8 cellular contexts compared by ENCODE assay signal in the genomic region with DNA sequence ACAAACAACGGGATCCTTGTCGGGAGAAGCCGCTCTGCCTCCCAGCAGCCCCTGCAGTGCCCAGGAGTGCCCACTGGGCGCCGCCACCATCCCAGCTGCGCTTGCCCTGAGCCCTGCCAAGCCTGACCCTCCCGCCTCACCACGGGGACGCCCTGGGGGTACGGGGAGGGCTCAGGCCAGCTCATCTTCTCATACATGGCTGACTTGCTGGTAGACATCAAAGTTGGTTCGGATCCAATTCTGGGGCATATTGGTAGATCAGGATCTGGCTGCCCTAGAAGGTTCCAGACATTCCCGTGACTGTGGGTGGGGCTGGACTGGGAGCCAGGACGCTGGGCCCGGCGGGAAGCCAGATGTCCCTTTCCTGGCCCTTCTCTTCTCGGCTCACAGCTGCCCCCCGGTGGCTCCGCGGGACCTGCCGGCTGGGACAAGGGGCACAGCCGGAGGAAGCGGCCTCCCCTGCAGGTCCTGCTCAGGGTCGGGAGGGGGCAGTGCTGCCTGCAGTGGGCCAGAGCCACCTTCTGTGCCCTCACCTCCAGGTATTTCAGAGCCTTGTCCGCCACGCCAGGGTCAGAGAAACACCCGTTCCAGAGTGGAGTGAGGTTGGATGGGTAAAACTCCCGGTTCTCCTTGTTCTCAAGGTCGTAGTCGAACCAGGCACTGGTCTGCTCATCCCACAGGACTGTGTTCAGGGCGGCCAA. TPM values are rescaled to one million over a fixed set of nuclear protein-coding genes. Genes with fewer than 3 reads are reported as not detected.
DNase-seq lines count a peak whose midpoint lies in the region; ATAC-seq and TF ChIP-seq lines count a peak whose summit lies in the region.

No MANE protein-coding gene starts in this region.

- H3K27me3 Mint-ChIP-seq in activated T-helper 1 cell treated with anti-CD3 and anti-CD28 coated beads, Interleukin-12 subunit alpha, Interleukin-12 subunit beta, Interleukin-2, Interleukin-4 antibody, amounts not matched to agents 30 ng/mL and 10 ng/mL and 1 ng/mL, durations not matched to agents 14 hours and 24 hours and 36 hours (ENCODE audit: insufficient read depth), result peaks cover 10% of the 10 kb centered on the region
- peaks cover 7 to 17% (median 10%) of the 10 kb centered on the region in 3 donors for H3K27me3 Mint-ChIP-seq in naive B cell

- peaks cover 36% of the 10 kb centered on the region for H3K4me1 Mint-ChIP-seq in activated T-helper 1 cell treated with anti-CD3 and anti-CD28 coated beads, Interleukin-12 subunit alpha, Interleukin-12 subunit beta, Interleukin-2, Interleukin-4 antibody, amounts not matched to agents 30 ng/mL and 10 ng/mL and 1 ng/mL, durations not matched to agents 14 hours and 24 hours and 36 hours (ENCODE audit: low read depth)
- peaks cover 6 to 14% (median 12%) of the 10 kb centered on the region in 3 donors for H3K4me1 Mint-ChIP-seq in naive B cell

- DNase-seq in D341Med (ENCODE audit: low spot score), result peak; percentile 92
- DNase-seq in Jurkat, Clone E6-1 (ENCODE audit: low read depth, low spot score), result peak; percentile 71
- peak; percentile 72 for DNase-seq in activated T-helper 1 cell treated with anti-CD3 and anti-CD28 coated beads, Interleukin-12 subunit alpha, Interleukin-12 subunit beta, Interleukin-2, Interleukin-4 antibody, amounts not matched to agents 30 ng/mL and 10 ng/mL and 1 ng/mL, durations not matched to agents 14 hours and 24 hours and 36 hours (ENCODE audit: low spot score)
- peak; percentile 93 for DNase-seq in fibroblast of gingiva (ENCODE audit: low read depth)
- peak; percentile 73 for DNase-seq in naive B cell
- DNase-seq in stimulated activated CD8-positive, alpha-beta memory T cell treated with anti-CD3 and anti-CD28 coated beads, Interleukin-7, amount 100 ng/mL, for 4 hours (ENCODE audit: low read depth in 2 of 2), result peak; percentile 53 to 72

- H3K4me3 ChIP-seq in Jurkat, Clone E6-1 (ENCODE audit: low read length), result peak overlapping the region; percentile 47

- H3K9me3 Mint-ChIP-seq in activated T-helper 1 cell treated with anti-CD3 and anti-CD28 coated beads, Interleukin-12 subunit alpha, Interleukin-12 subunit beta, Interleukin-2, Interleukin-4 antibody, amounts not matched to agents 30 ng/mL and 10 ng/mL and 1 ng/mL, durations not matched to agents 14 hours and 24 hours and 36 hours, result no peaks in the 10 kb centered on the region
- no peaks in the 10 kb centered on the region for H3K9me3 Mint-ChIP-seq in naive B cell

- ATAC-seq in GM21576 (IDR thresholded peaks at IDR 0.05; ENCODE audit: unreplicated experiment) (peak; percentile 74), naive B cell (ENCODE audit: low read depth in 2 of 2) (peak; percentile 96 to 97)

- H3K27ac Mint-ChIP-seq in activated T-helper 1 cell treated with anti-CD3 and anti-CD28 coated beads, Interleukin-12 subunit alpha, Interleukin-12 subunit beta, Interleukin-2, Interleukin-4 antibody, amounts not matched to agents 30 ng/mL and 10 ng/mL and 1 ng/mL, durations not matched to agents 14 hours and 24 hours and 36 hours, result peak overlapping the region; percentile 52
- H3K27ac Mint-ChIP-seq in naive B cell, result peak overlapping the region in 4 of 6 donors; percentile 37 to 81 (median 60)

- intact Hi-C loops in activated T-helper 1 cell treated with anti-CD3 and anti-CD28 coated beads, Interleukin-12 subunit alpha, Interleukin-12 subunit beta, Interleukin-2, Interleukin-4 antibody, amounts not matched to agents 30 ng/mL and 10 ng/mL and 1 ng/mL, durations not matched to agents 14 hours and 24 hours and 36 hours (cut with micrococcal nuclease), result loop anchor here (1.0 to 2.0 kb wide), 4 partner anchors 63 to 266 kb away; partner anchors contain the start of genes DDX6 and UPK2

- H3K4me3 Mint-ChIP-seq in activated T-helper 1 cell treated with anti-CD3 and anti-CD28 coated beads, Interleukin-12 subunit alpha, Interleukin-12 subunit beta, Interleukin-2, Interleukin-4 antibody, amounts not matched to agents 30 ng/mL and 10 ng/mL and 1 ng/mL, durations not matched to agents 14 hours and 24 hours and 36 hours, result peak overlapping the region; percentile 60
- H3K4me3 Mint-ChIP-seq in naive B cell, result peak overlapping the region in 7 of 8 donors; percentile 73 to 89 (median 82)

- no peaks in the 10 kb centered on the region for H3K36me3 Mint-ChIP-seq in activated T-helper 1 cell treated with anti-CD3 and anti-CD28 coated beads, Interleukin-12 subunit alpha, Interleukin-12 subunit beta, Interleukin-2, Interleukin-4 antibody, amounts not matched to agents 30 ng/mL and 10 ng/mL and 1 ng/mL, durations not matched to agents 14 hours and 24 hours and 36 hours (ENCODE audit: low read depth)
- H3K36me3 Mint-ChIP-seq in naive B cell, result no peaks in the 10 kb centered on the region

TF ChIP-seq in PFSK-1, 5 proteins besides CTCF, POLR2A, EP300 and RAD21:
- TF ChIP-seq REST (IDR thresholded peaks at IDR 0.05; ENCODE audit: insufficient read depth in 1 of 2, low read depth in 2 of 2, low read length in 2 of 2) (no peak), SIN3A (IDR thresholded peaks at IDR 0.05; ENCODE audit: borderline replicate concordance, insufficient read depth, low read length) (no peak), POLR2AphosphoS5 (IDR thresholded peaks at IDR 0.05; ENCODE audit: low read depth, low read length) (no peak), TAF1 (IDR thresholded peaks at IDR 0.05; ENCODE audit: borderline replicate concordance, insufficient read depth, low read length) (no peak), FOXP2 (optimal IDR thresholded peaks at IDR 0.05; ENCODE audit: borderline replicate concordance, extremely low read depth, extremely low read length, insufficient read depth) (peak; percentile 83)

RNA-seq across cellular contexts. Expression of gene TREH, which starts 10.6 kb away (rescaled TPM):
- polyA plus RNA-seq in Jurkat, Clone E6-1 (2012; ENCODE audit: insufficient read depth, insufficient read length), result not detected
- not detected for polyA plus RNA-seq in PFSK-1 (2012; ENCODE audit: insufficient read length, low read depth)
- not detected in 2 replicates for total RNA-seq in activated T-helper 1 cell treated with anti-CD3 and anti-CD28 coated beads, Interleukin-12 subunit alpha, Interleukin-12 subunit beta, Interleukin-2, Interleukin-4 antibody, amounts not matched to agents 30 ng/mL and 10 ng/mL and 1 ng/mL, durations not matched to agents 14 hours and 24 hours and 36 hours
- polyA plus RNA-seq in naive B cell (ENCODE audit: low read depth in 6 of 6), result not detected

Comparison
In these comparisons a context has a peak if more than half of its experiments do, and no peak if none do; other contexts are left out.
1. Peak in every context shown above with its lines: DNase-seq, ATAC-seq and H3K4me3 ChIP-seq.